ENCODE assay signal across 35 cellular contexts in genomic region chr12:85385406-85385805, GRCh38.
"Had no signal": no experiment of that assay in that cellular context is flagged by ENCODE, and none has a peak within 500 bp of the region (broad histone marks: within the 10 kb centered on the region; RNA-seq: fewer than 3 reads in every experiment).

No MANE protein-coding gene starts in this region.

- H3K36me3 Mint-ChIP-seq: activated CD8-positive, alpha-beta memory T cell treated with anti-CD3 and anti-CD28 coated beads, Interleukin-2, amount 10 ng/mL, durations not matched to agents 7 days and 5 days; activated naive CD4-positive, alpha-beta T cell treated with anti-CD3 and anti-CD28 coated beads, Interleukin-2, amount 10 ng/mL, durations not matched to agents 7 days and 5 days; activated naive CD8-positive, alpha-beta T cell; brain; IgD-negative memory B cell; T-cell had no signal

- DNase-seq: activated CD4-positive, alpha-beta memory T cell treated with anti-CD3 and anti-CD28 coated beads, Interleukin-2, amount 10 ng/mL, durations not matched to agents 7 days and 5 days; activated CD4-positive, alpha-beta T cell treated with anti-CD3 and anti-CD28 coated beads for 1 hour; activated CD4-positive, alpha-beta T cell treated with anti-CD3 and anti-CD28 coated beads for 48 hours; activated CD4-positive, CD25-positive, alpha-beta regulatory T cell; activated CD8-positive, alpha-beta memory T cell treated with anti-CD3 and anti-CD28 coated beads for 24 hours; activated CD8-positive, alpha-beta memory T cell treated with anti-CD3 and anti-CD28 coated beads, Interleukin-2, amount 10 ng/mL, durations not matched to agents 7 days and 5 days; activated CD8-positive, alpha-beta memory T cell treated with anti-CD3 and anti-CD28 coated beads, Interleukin-2, amount 50 U/mL, for 48 hours; activated effector memory CD4-positive, alpha-beta T cell treated with Interleukin-2 at 50 U/mL for 16 hours; activated naive CD4-positive, alpha-beta T cell treated with anti-CD3 and anti-CD28 coated beads, Interleukin-2, amount 10 ng/mL, durations not matched to agents 7 days and 5 days; activated naive CD8-positive, alpha-beta T cell treated with anti-CD3 and anti-CD28 coated beads, Interleukin-2, amount 50 U/mL, for 24 hours; activated T-cell treated with anti-CD3 and anti-CD28 coated beads, Interleukin-2, amount 50 U/mL, for 48 hours; anterior cingulate cortex; central memory CD4-positive, alpha-beta T cell; Karpas-422; KBM-7; MG63; NCI-H1048; NCI-H1417; NCI-H146; NCI-H187; NCI-H2081 treated with DMSO at 0.1 percent for 48 hours; NCI-H226; NCI-H446 treated with DMSO at 0.1 percent for 48 hours; NCI-H524; SHP77; SJCRH30; SK-N-SH; T-cell; T-helper 17 cell; T-helper 9 cell; WERI-Rb-1 had no signal

- H3K4me3 Mint-ChIP-seq: activated CD4-positive, alpha-beta memory T cell treated with anti-CD3 and anti-CD28 coated beads, Interleukin-2, amount 10 ng/mL, durations not matched to agents 7 days and 5 days; activated CD8-positive, alpha-beta memory T cell treated with anti-CD3 and anti-CD28 coated beads, Interleukin-2, amount 10 ng/mL, durations not matched to agents 7 days and 5 days; activated naive CD4-positive, alpha-beta T cell treated with anti-CD3 and anti-CD28 coated beads, Interleukin-2, amount 10 ng/mL, durations not matched to agents 7 days and 5 days; activated naive CD8-positive, alpha-beta T cell; activated naive CD8-positive, alpha-beta T cell treated with anti-CD3 and anti-CD28 coated beads, Interleukin-2, amount 50 U/mL, for 24 hours; brain; IgD-negative memory B cell; T-cell; T-helper 17 cell had no signal

- H3K4me1 Mint-ChIP-seq: activated CD4-positive, alpha-beta memory T cell treated with anti-CD3 and anti-CD28 coated beads, Interleukin-2, amount 10 ng/mL, durations not matched to agents 7 days and 5 days; activated CD8-positive, alpha-beta memory T cell treated with anti-CD3 and anti-CD28 coated beads, Interleukin-2, amount 10 ng/mL, durations not matched to agents 7 days and 5 days; activated naive CD4-positive, alpha-beta T cell treated with anti-CD3 and anti-CD28 coated beads, Interleukin-2, amount 10 ng/mL, durations not matched to agents 7 days and 5 days; activated naive CD8-positive, alpha-beta T cell treated with anti-CD3 and anti-CD28 coated beads, Interleukin-2, amount 50 U/mL, for 24 hours; brain; IgD-negative memory B cell; T-cell; T-helper 17 cell had no signal

- H3K9me3 Mint-ChIP-seq: activated CD4-positive, alpha-beta memory T cell treated with anti-CD3 and anti-CD28 coated beads, Interleukin-2, amount 10 ng/mL, durations not matched to agents 7 days and 5 days; activated naive CD4-positive, alpha-beta T cell treated with anti-CD3 and anti-CD28 coated beads, Interleukin-2, amount 10 ng/mL, durations not matched to agents 7 days and 5 days; activated naive CD8-positive, alpha-beta T cell treated with anti-CD3 and anti-CD28 coated beads, Interleukin-2, amount 50 U/mL, for 24 hours; brain; IgD-negative memory B cell had no signal

- ATAC-seq: activated CD8-positive, alpha-beta memory T cell treated with anti-CD3 and anti-CD28 coated beads, Interleukin-2, amount 10 ng/mL, durations not matched to agents 7 days and 5 days; activated naive CD8-positive, alpha-beta T cell treated with anti-CD3 and anti-CD28 coated beads, Interleukin-2, amount 50 U/mL, for 24 hours; Panc1; T-cell; T-helper 17 cell had no signal

- H3K27me3 Mint-ChIP-seq: activated CD4-positive, alpha-beta memory T cell treated with anti-CD3 and anti-CD28 coated beads, Interleukin-2, amount 10 ng/mL, durations not matched to agents 7 days and 5 days; activated CD8-positive, alpha-beta memory T cell treated with anti-CD3 and anti-CD28 coated beads, Interleukin-2, amount 10 ng/mL, durations not matched to agents 7 days and 5 days; activated naive CD4-positive, alpha-beta T cell treated with anti-CD3 and anti-CD28 coated beads, Interleukin-2, amount 10 ng/mL, durations not matched to agents 7 days and 5 days; activated naive CD8-positive, alpha-beta T cell; activated naive CD8-positive, alpha-beta T cell treated with anti-CD3 and anti-CD28 coated beads, Interleukin-2, amount 50 U/mL, for 24 hours; brain; IgD-negative memory B cell; T-cell; T-helper 17 cell had no signal

- H3K27ac Mint-ChIP-seq: activated CD4-positive, alpha-beta memory T cell treated with anti-CD3 and anti-CD28 coated beads, Interleukin-2, amount 10 ng/mL, durations not matched to agents 7 days and 5 days; activated CD8-positive, alpha-beta memory T cell treated with anti-CD3 and anti-CD28 coated beads, Interleukin-2, amount 10 ng/mL, durations not matched to agents 7 days and 5 days; activated naive CD4-positive, alpha-beta T cell treated with anti-CD3 and anti-CD28 coated beads, Interleukin-2, amount 10 ng/mL, durations not matched to agents 7 days and 5 days; activated naive CD8-positive, alpha-beta T cell; activated naive CD8-positive, alpha-beta T cell treated with anti-CD3 and anti-CD28 coated beads, Interleukin-2, amount 50 U/mL, for 24 hours; brain; IgD-negative memory B cell; T-cell; T-helper 17 cell had no signal
